In genomic region chr7:94080551-94080950, GRCh38 we compare ENCODE assay signal across 26 cellular contexts.
"Had no signal": no experiment of that assay in that cellular context is flagged by ENCODE, and none has a peak within 500 bp of the region (broad histone marks: within the 10 kb centered on the region; RNA-seq: fewer than 3 reads in every experiment).

No MANE protein-coding gene starts in this region.

- H3K4me3 ChIP-seq: colonic mucosa, esophagus muscularis mucosa, gastroesophageal sphincter, heart left ventricle, hepatocyte, lung, mucosa of descending colon, stomach, thyroid gland, vagina had no signal

- H3K4me1 Mint-ChIP-seq: endodermal cell; mesothelial cell of epicardium; naive thymus-derived CD8-positive, alpha-beta T cell; stimulated activated effector memory CD8-positive, alpha-beta T cell treated with anti-CD3 and anti-CD28 coated beads, Interleukin-12 subunit alpha, Interleukin-12 subunit beta, amount 100 ng/mL, for 72 hours had no signal

- H3K27ac ChIP-seq: colonic mucosa, esophagus muscularis mucosa, foreskin keratinocyte, gastroesophageal sphincter, heart left ventricle, hepatocyte, neutrophil, parathyroid adenoma, stomach, thyroid gland, vagina had no signal

- H3K9me3 Mint-ChIP-seq: dendritic cell treated with granulocyte-macrophage colony-stimulating factor and Interleukin-4, amounts not matched to agents 40 ng/mL and 50 ng/mL, for 4 days; endodermal cell; mesothelial cell of epicardium; naive thymus-derived CD8-positive, alpha-beta T cell; nephron progenitor cell; stimulated activated effector memory CD8-positive, alpha-beta T cell treated with anti-CD3 and anti-CD28 coated beads, Interleukin-12 subunit alpha, Interleukin-12 subunit beta, amount 100 ng/mL, for 72 hours had no signal

- H3K36me3 Mint-ChIP-seq: mesothelial cell of epicardium; naive thymus-derived CD8-positive, alpha-beta T cell; stimulated activated effector memory CD8-positive, alpha-beta T cell treated with anti-CD3 and anti-CD28 coated beads, Interleukin-12 subunit alpha, Interleukin-12 subunit beta, amount 100 ng/mL, for 72 hours had no signal

- H3K9ac ChIP-seq: parathyroid adenoma had no signal

- H3K27ac Mint-ChIP-seq: dendritic cell treated with granulocyte-macrophage colony-stimulating factor and Interleukin-4, amounts not matched to agents 40 ng/mL and 50 ng/mL, for 4 days; endodermal cell; mesothelial cell of epicardium; naive thymus-derived CD8-positive, alpha-beta T cell; nephron progenitor cell; progenitor cell of endocrine pancreas; stimulated activated effector memory CD8-positive, alpha-beta T cell treated with anti-CD3 and anti-CD28 coated beads, Interleukin-12 subunit alpha, Interleukin-12 subunit beta, amount 100 ng/mL, for 72 hours had no signal

- H3K36me3 ChIP-seq: colonic mucosa, esophagus muscularis mucosa, gastroesophageal sphincter, heart left ventricle, neutrophil, stomach, thyroid gland, vagina had no signal

- FAIRE-seq: kidney had no signal

- H3K27me3 ChIP-seq: colonic mucosa, esophagus muscularis mucosa, gastroesophageal sphincter, hepatocyte, stomach, thyroid gland, vagina had no signal

- H3K4me3 Mint-ChIP-seq: dendritic cell treated with granulocyte-macrophage colony-stimulating factor and Interleukin-4, amounts not matched to agents 40 ng/mL and 50 ng/mL, for 4 days; endodermal cell; mesothelial cell of epicardium; naive thymus-derived CD8-positive, alpha-beta T cell; nephron progenitor cell; stimulated activated effector memory CD8-positive, alpha-beta T cell treated with anti-CD3 and anti-CD28 coated beads, Interleukin-12 subunit alpha, Interleukin-12 subunit beta, amount 100 ng/mL, for 72 hours had no signal

- H3K4me1 ChIP-seq: colonic mucosa, esophagus muscularis mucosa, foreskin keratinocyte, gastroesophageal sphincter, heart left ventricle, parathyroid adenoma, stomach, thyroid gland, vagina had no signal

- DNase-seq: colonic mucosa; effector CD8-positive, alpha-beta T cell; endodermal cell; foreskin keratinocyte; heart left ventricle; kidney; mesenchymal stem cell; mucosa of descending colon; naive thymus-derived CD8-positive, alpha-beta T cell; nephron progenitor cell; stimulated activated CD4-positive, alpha-beta T cell treated with anti-CD3 and anti-CD28 coated beads, Interleukin-2, amount 100 ng/mL, for 24 hours; stimulated activated CD4-positive, alpha-beta T cell treated with anti-CD3 and anti-CD28 coated beads, Interleukin-4, amount 100 ng/mL, for 24 hours; stimulated activated naive CD4-positive, alpha-beta T cell treated with Interleukin-2 at 50 U/mL for 16 hours; stomach; thyroid gland had no signal

- H2AFZ ChIP-seq: hepatocyte, parathyroid adenoma had no signal

- H3K4me2 ChIP-seq: hepatocyte had no signal

- H3K79me2 ChIP-seq: hepatocyte, parathyroid adenoma had no signal

- H3K9me3 ChIP-seq: colonic mucosa, esophagus muscularis mucosa, gastroesophageal sphincter, heart left ventricle, mucosa of descending colon, neutrophil, stomach, thyroid gland, vagina had no signal
